ENCODE assay signal across 9 cellular contexts in the genomic region with DNA sequence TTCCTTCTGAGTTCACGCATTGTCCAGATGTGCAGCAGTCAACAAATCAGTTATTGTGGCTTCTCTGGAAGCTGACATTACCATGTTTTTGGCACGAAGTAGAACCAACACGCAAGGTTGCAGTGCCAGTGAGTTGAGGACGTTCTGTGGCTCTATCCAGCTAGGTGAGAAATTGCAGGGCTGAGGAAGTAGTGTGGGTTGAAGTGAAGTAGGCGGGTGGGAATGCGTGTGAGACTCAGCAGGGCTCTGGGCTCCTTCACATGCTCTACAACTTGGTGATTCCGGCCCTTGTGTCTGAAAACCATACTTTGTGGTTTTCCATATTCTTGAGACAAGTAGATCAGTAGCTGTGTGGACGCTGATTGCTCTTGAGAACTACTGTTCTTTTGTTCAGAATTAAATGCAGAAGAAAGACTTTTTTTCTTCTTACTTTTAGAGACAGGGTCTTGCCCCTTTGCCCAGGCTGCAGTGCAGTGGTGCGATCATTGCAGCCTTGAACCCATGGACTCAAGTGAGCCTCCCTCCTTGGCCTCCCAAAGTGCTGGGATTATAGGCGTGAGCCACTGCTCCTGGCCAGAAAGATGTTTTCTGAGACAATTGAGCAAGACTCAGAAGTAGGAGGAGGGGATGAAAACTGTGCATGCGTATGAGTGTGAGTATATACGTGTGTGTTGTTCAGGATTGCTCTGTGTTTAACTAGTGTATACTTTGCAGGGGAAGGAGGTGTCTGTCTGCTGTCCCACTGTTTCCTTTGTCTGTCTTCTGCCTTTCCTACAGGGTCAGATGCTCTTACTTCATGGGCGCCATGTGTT. TPM values are rescaled to one million over a fixed set of nuclear protein-coding genes. Genes with fewer than 3 reads are reported as not detected.
DNase-seq lines count a peak whose midpoint lies in the region; ATAC-seq and TF ChIP-seq lines count a peak whose summit lies in the region.
"Had no signal": no experiment of that assay in that cellular context is flagged by ENCODE, and none has a peak within 500 bp of the region (broad histone marks: within the 10 kb centered on the region; RNA-seq: fewer than 3 reads in every experiment).

No MANE protein-coding gene starts in this region.

- ATAC-seq in left colon (peak; percentile 5), HG03354 (IDR thresholded peaks at IDR 0.05; ENCODE audit: poor library complexity, severe bottlenecking, unreplicated experiment) (no peak)

- DNase-seq in stimulated activated CD4-positive, alpha-beta T cell treated with anti-CD3 and anti-CD28 coated beads, Interleukin-2, amount 100 ng/mL, for 24 hours: peak; percentile 37 to 43
- no peak for DNase-seq in stimulated activated CD4-positive, alpha-beta T cell treated with anti-CD3 and anti-CD28 coated beads, Interleukin-4, amount 100 ng/mL, for 1 hour
- DNase-seq in left colon: no peak
- no peak for DNase-seq in DMS 273 treated with DMSO at 0.1 percent for 48 hours (lab: John Stamatoyannopoulos, UW)
- DNase-seq in EL: no peak
- DNase-seq in lower leg skin (ENCODE audit: low spot score in 2 of 2): no peak
- DNase-seq: C1 segment of cervical spinal cord had no signal

- no peak for TF ChIP-seq CTCF in lower leg skin (IDR thresholded peaks at IDR 0.05)

- H3K4me1 Mint-ChIP-seq in T-helper 1 cell treated with Interleukin-12 subunit alpha and Interleukin-12 subunit beta and Interleukin-4 antibody, amounts not matched to agents 30 μg/mL and 1 μg/mL, for 36 hours (ENCODE audit: low read depth): peaks cover 40% of the 10 kb centered on the region

- H3K4me3 ChIP-seq in lower leg skin (ENCODE audit: low read depth, poor library complexity, severe bottlenecking): no peak overlapping the region

- 64 to 65% methylated on average over 13 of the region's 13 CpGs for WGBS in lower leg skin, 2 donors

- peak overlapping the region; percentile 82 for H3K27ac Mint-ChIP-seq in T-helper 1 cell treated with Interleukin-12 subunit alpha and Interleukin-12 subunit beta and Interleukin-4 antibody, amounts not matched to agents 30 μg/mL and 1 μg/mL, for 36 hours

- TF ChIP-seq POLR2A in lower leg skin (IDR thresholded peaks at IDR 0.05): no peak

- peak overlapping the region; percentile 19 for H3K4me3 Mint-ChIP-seq in T-helper 1 cell treated with Interleukin-12 subunit alpha and Interleukin-12 subunit beta and Interleukin-4 antibody, amounts not matched to agents 30 μg/mL and 1 μg/mL, for 36 hours

- intact Hi-C loops in left colon (cut with DNase I, micrococcal nuclease) (no loop called here), lower leg skin (cut with DNase I; ENCODE audit: low total_unique reads) (no loop called here)

- H3K9me3 Mint-ChIP-seq in T-helper 1 cell treated with Interleukin-12 subunit alpha and Interleukin-12 subunit beta and Interleukin-4 antibody, amounts not matched to agents 30 μg/mL and 1 μg/mL, for 36 hours: no peaks in the 10 kb centered on the region

- no peaks in the 10 kb centered on the region for H3K36me3 Mint-ChIP-seq in T-helper 1 cell treated with Interleukin-12 subunit alpha and Interleukin-12 subunit beta and Interleukin-4 antibody, amounts not matched to agents 30 μg/mL and 1 μg/mL, for 36 hours (ENCODE audit: low read depth)

- H3K27me3 Mint-ChIP-seq in T-helper 1 cell treated with Interleukin-12 subunit alpha and Interleukin-12 subunit beta and Interleukin-4 antibody, amounts not matched to agents 30 μg/mL and 1 μg/mL, for 36 hours (ENCODE audit: low read depth): no peaks in the 10 kb centered on the region

RNA-seq across cellular contexts. Expression of a gene that starts 46.2 kb away (rescaled TPM):
- 100 to 1,000 TPM; 104 to 135 TPM for total RNA-seq in left colon
- 100 to 1,000 TPM in 1 of 4 donors, 10 to 100 TPM in 3; 73.8 to 128 (median 87.7) TPM for total RNA-seq in lower leg skin

Comparison
In these comparisons a context has a peak if more than half of its experiments do, and no peak if none do; other contexts are left out.
1. DNase-seq: peak in stimulated activated CD4-positive, alpha-beta T cell treated with anti-CD3 and anti-CD28 coated beads, Interleukin-2, amount 100 ng/mL, for 24 hours (2 of 2); none in stimulated activated CD4-positive, alpha-beta T cell treated with anti-CD3 and anti-CD28 coated beads, Interleukin-4, amount 100 ng/mL, for 1 hour (single experiment), left colon (0 of 2), DMS 273 treated with DMSO at 0.1 percent for 48 hours (single experiment), EL (single experiment) and lower leg skin (0 of 2).